In the genomic region with DNA sequence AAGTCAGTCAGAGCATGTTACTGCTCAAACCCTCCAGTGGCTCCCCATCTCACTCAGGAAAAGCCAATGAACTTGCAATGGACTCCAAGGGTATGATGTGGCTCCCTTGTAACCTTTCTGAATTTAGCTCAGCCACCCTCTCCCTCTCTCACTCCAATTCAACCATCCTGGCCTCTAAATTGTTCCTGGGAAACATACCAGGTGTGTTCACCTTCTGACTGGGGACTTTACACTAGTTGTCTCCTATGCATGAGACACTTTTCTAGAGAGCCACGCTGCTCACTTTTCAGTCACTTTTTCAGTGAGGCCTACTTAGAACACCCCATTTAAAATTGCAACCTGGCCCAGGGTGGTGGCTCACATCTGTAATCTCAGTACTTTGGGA, we compare ENCODE assay signal across 21 cellular contexts. TPM values are rescaled to one million over a fixed set of nuclear protein-coding genes. Genes with fewer than 3 reads are reported as not detected.
A peak's percentile ranks its signal among the peaks of the same experiment; 100 is the strongest.
DNase-seq lines count a peak whose midpoint lies in the region; ATAC-seq and TF ChIP-seq lines count a peak whose summit lies in the region.
"Had no signal": no experiment of that assay in that cellular context is flagged by ENCODE, and none has a peak within 500 bp of the region (broad histone marks: within the 10 kb centered on the region; RNA-seq: fewer than 3 reads in every experiment).

No MANE protein-coding gene starts in this region.

- H4K8ac ChIP-seq in mesendoderm (ENCODE audit: low read depth, low read length): no peak overlapping the region

- WGBS in mesendoderm (ENCODE audit: extremely low coverage, insufficient coverage, low lambda C conversion rate): no CpG with 5 or more reads among the region's 1 CpG

- peak overlapping the region; percentile 21 for H2AFZ ChIP-seq in HCT116 (ENCODE audit: low read depth, low read length, poor library complexity, severe bottlenecking)
- H2AFZ ChIP-seq: PC-9 had no signal

- no peak for TF ChIP-seq RAD21 in HCT116 (IDR thresholded peaks at IDR 0.05; ENCODE audit: low read depth)

- no peak overlapping the region for H2BK5ac ChIP-seq in mesendoderm (ENCODE audit: low read length)

- H3K79me1 ChIP-seq in mesendoderm (ENCODE audit: low read length): no peaks in the 10 kb centered on the region

- BruUV-seq in HCT116 (replicated peaks; lab: Mats Ljungman, UMichigan): no TSS peak

- POLR2A ChIA-PET in HCT116 (lab: Charles Lee): no interaction called here

- H2BK15ac ChIP-seq in mesendoderm (replicated peaks; ENCODE audit: low read depth): no peak overlapping the region

- H3K36me3 ChIP-seq in HCT116 (ENCODE audit: control insufficient read depth in 1 of 2, insufficient read depth in 2 of 2, low read length in 2 of 2) (no peaks in the 10 kb centered on the region), ascending aorta (no peaks in the 10 kb centered on the region), mesendoderm (ENCODE audit: control insufficient read depth, insufficient read depth, low read length) (no peaks in the 10 kb centered on the region), stomach smooth muscle (ENCODE audit: control insufficient read depth in 2 of 2, insufficient read depth in 2 of 2, low read length in 2 of 2) (no peaks in the 10 kb centered on the region)
- H3K36me3 ChIP-seq: BLaER1 treated with 17β-estradiol and CSF1 and Interleukin-3, amounts not matched to agents 10 nM and 100 nM; left lung; spleen; tibial nerve had no signal

- H3K27ac ChIP-seq in HCT116 (ENCODE audit: low read depth, low read length) (no peak overlapping the region), ascending aorta (peak overlapping the region; percentile 76 to 84), mesendoderm (ENCODE audit: low read depth, low read length) (peak overlapping the region; percentile 25), stomach smooth muscle (ENCODE audit: low read length) (peak overlapping the region; percentile 20)
- H3K27ac ChIP-seq: BLaER1 treated with 17β-estradiol and CSF1 and Interleukin-3, amounts not matched to agents 10 nM and 100 nM; left lung; PC-9 had no signal

- H4K5ac ChIP-seq in mesendoderm (ENCODE audit: low read length): no peak overlapping the region

- H3K4me1 ChIP-seq in HCT116 (ENCODE audit: control insufficient read depth in 1 of 2, insufficient read depth in 2 of 2, low read length in 2 of 2) (peaks cover 0 to 8% of the 10 kb centered on the region in 2 experiments; a peak in 2 of 4 replicates), ascending aorta (peaks cover 0 to 24% of the 10 kb centered on the region in 2 donors), mesendoderm (ENCODE audit: control insufficient read depth, low read depth, low read length) (peaks cover 6% of the 10 kb centered on the region), stomach smooth muscle (ENCODE audit: control insufficient read depth, insufficient read depth, low read length) (peaks cover 6% of the 10 kb centered on the region)

- H3K56ac ChIP-seq in mesendoderm (ENCODE audit: low read length): no peak overlapping the region

- H3K4me3 ChIP-seq in HCT116 (replicated peaks in 1 of 2; ENCODE audit: low read depth in 1 of 2, low read length in 2 of 2): no peak overlapping the region
- no peak overlapping the region for H3K4me3 ChIP-seq in ascending aorta
- no peak overlapping the region for H3K4me3 ChIP-seq in mesendoderm (ENCODE audit: low read length)
- H3K4me3 ChIP-seq in stomach smooth muscle (ENCODE audit: low read length in 2 of 2): no peak overlapping the region
- H3K4me3 ChIP-seq: BLaER1 treated with 17β-estradiol and CSF1 and Interleukin-3, amounts not matched to agents 10 nM and 100 nM; left lung; PC-9; spleen; tibial nerve had no signal

- peak overlapping the region; percentile 20 for H3K4ac ChIP-seq in mesendoderm (ENCODE audit: low read depth, low read length)

- no peak overlapping the region for H3K23ac ChIP-seq in mesendoderm (ENCODE audit: low read length)

- H3K4me2 ChIP-seq in HCT116 (ENCODE audit: low read length) (no peak overlapping the region), mesendoderm (ENCODE audit: low read length) (no peak overlapping the region)
- H3K4me2 ChIP-seq: BLaER1 treated with 17β-estradiol and CSF1 and Interleukin-3, amounts not matched to agents 10 nM and 100 nM; PC-9 had no signal

- TF ChIP-seq POLR2A in HCT116 (IDR thresholded peaks at IDR 0.05; ENCODE audit: borderline replicate concordance, extremely low read depth, insufficient read depth, insufficient read length): no peak

- H3K9me2 ChIP-seq in HCT116 (ENCODE audit: insufficient read depth): no peaks in the 10 kb centered on the region

- H3K18ac ChIP-seq in mesendoderm (ENCODE audit: low read length): peak overlapping the region; percentile 86

- peak overlapping the region; percentile 92 for H2BK120ac ChIP-seq in mesendoderm (ENCODE audit: low read depth, low read length)

- H3K9ac ChIP-seq in HCT116 (ENCODE audit: low read length) (no peak overlapping the region), mesendoderm (ENCODE audit: low read length) (no peak overlapping the region), stomach smooth muscle (ENCODE audit: low read length in 2 of 2) (no peak overlapping the region)
- H3K9ac ChIP-seq: BLaER1 treated with 17β-estradiol and CSF1 and Interleukin-3, amounts not matched to agents 10 nM and 100 nM had no signal

- intact Hi-C loops in HCT116 (cut with micrococcal nuclease) (no loop called here), ascending aorta (cut with DNase I) (loop anchor here (2.0 kb wide), 1 partner anchor 14 kb away; no protein-coding TSS in a partner anchor)

- H3K9me3 ChIP-seq in HCT116 (ENCODE audit: control insufficient read depth in 1 of 2, insufficient read depth in 1 of 2, low read depth in 1 of 2, low read length in 2 of 2) (no peaks in the 10 kb centered on the region), ascending aorta (no peaks in the 10 kb centered on the region), stomach smooth muscle (ENCODE audit: control insufficient read depth in 2 of 2, low read length in 2 of 2) (no peaks in the 10 kb centered on the region)
- H3K9me3 ChIP-seq: BLaER1 treated with 17β-estradiol and CSF1 and Interleukin-3, amounts not matched to agents 10 nM and 100 nM; left lung; spleen; tibial nerve had no signal

- RAD21 ChIA-PET in HCT116 (lab: Charles Lee; ENCODE audit: low non-redundant PET in 1 of 2, low total read pairs in 2 of 2, uncharacterized antibody in 2 of 2, unreplicated experiment in 2 of 2): no interaction called here

- TF ChIP-seq CTCF in HCT116 (IDR thresholded peaks at IDR 0.05 in 2 of 3, conservative IDR thresholded peaks at IDR 0.05 in 1 of 3; ENCODE audit: borderline replicate concordance in 1 of 3, insufficient read depth in 1 of 3, low read depth in 2 of 3, low read length in 2 of 3) (no peak), ascending aorta (IDR thresholded peaks at IDR 0.05) (no peak)

- no peak overlapping the region for H2AK5ac ChIP-seq in mesendoderm (ENCODE audit: low read length)

- DNase-seq in HCT116 (ENCODE audit: low read depth, low spot score) (no peak), ascending aorta (ENCODE audit: low spot score in 2 of 2) (no peak), mesendoderm (no peak), left lobe of liver (ENCODE audit: low spot score) (no peak), mucosa of gallbladder (ENCODE audit: low spot score) (no peak), GM19238 (ENCODE audit: insufficient read length, low spot score) (no peak)
- DNase-seq: activated CD4-positive, alpha-beta T cell treated with anti-CD3 and anti-CD28 coated beads, Interleukin-2, amount 50 U/mL, for 4 hours; activated naive CD4-positive, alpha-beta T cell; activated T-cell treated with anti-CD3 and anti-CD28 coated beads, Interleukin-2, amount 50 U/mL, for 48 hours; left lung; NCI-H2029; NCI-H524 treated with DMSO at 0.1 percent for 48 hours; nephron progenitor cell; retina; spleen; stimulated activated CD4-positive, alpha-beta T cell treated with anti-CD3 and anti-CD28 coated beads, Interleukin-2, amount 100 ng/mL, for 24 hours; stimulated activated CD8-positive, alpha-beta memory T cell treated with anti-CD3 and anti-CD28 coated beads, Interleukin-4, amount 100 ng/mL, for 48 hours had no signal

- ATAC-seq in HCT116 (no peak), left lobe of liver (no peak)
- ATAC-seq: left lung had no signal

- no peaks in the 10 kb centered on the region for H3K79me2 ChIP-seq in HCT116 (ENCODE audit: insufficient read depth, low read length)
- no peaks in the 10 kb centered on the region for H3K79me2 ChIP-seq in mesendoderm (ENCODE audit: control insufficient read depth, insufficient read depth, low read length)

- CTCF ChIA-PET in HCT116 (lab: Charles Lee): no interaction called here

- H3K27me3 ChIP-seq in HCT116 (ENCODE audit: insufficient read depth, low read length) (no peaks in the 10 kb centered on the region), ascending aorta (no peaks in the 10 kb centered on the region), mesendoderm (ENCODE audit: insufficient read depth, low read length, poor library complexity) (no peaks in the 10 kb centered on the region), stomach smooth muscle (ENCODE audit: control insufficient read depth in 1 of 2, insufficient read depth in 2 of 2, low read length in 2 of 2) (no peaks in the 10 kb centered on the region)
- H3K27me3 ChIP-seq: left lung, spleen, tibial nerve had no signal

- no peaks in the 10 kb centered on the region for H4K20me1 ChIP-seq in HCT116 (ENCODE audit: insufficient read depth)
- H4K20me1 ChIP-seq: BLaER1 treated with 17β-estradiol and CSF1 and Interleukin-3, amounts not matched to agents 10 nM and 100 nM had no signal

RNA-seq across cellular contexts. Expression of a gene that starts 39.1 kb away (rescaled TPM):
- total RNA-seq in HCT116 (2021; ENCODE audit: unreplicated experiment) (98.0 TPM), ascending aorta (58.0 TPM), left lobe of liver (31.7 TPM), mucosa of gallbladder (66.0 TPM)
- polyA plus RNA-seq in HCT116 (2012): 28.9 and 39.2 TPM in 2 replicates
- polyA plus RNA-seq in mesendoderm (2013, experiment 1 of 2): 36.5 TPM
- 35.4 TPM for polyA plus RNA-seq in mesendoderm (2013, experiment 2 of 2)
